ENCODE assay signal across 17 cellular contexts in the genomic region with DNA sequence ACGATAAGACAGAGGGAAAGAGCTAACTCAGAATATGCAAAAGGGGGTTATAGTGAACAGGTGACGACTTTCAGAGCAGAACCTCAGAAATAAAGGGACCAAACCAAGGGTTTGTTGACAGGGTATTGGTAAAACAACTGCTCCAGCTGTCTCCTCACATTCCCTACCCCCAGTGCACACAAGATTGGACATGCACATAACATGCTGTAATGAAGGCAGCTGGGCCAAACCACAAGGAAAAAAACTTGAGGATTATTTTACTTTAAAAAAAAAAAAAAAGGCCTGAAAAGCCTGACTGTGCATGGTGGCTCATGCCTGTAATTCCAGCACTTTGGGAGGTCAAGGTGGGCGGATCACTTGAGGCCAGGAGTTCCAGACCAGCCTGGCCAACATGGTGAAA. TPM values are rescaled to one million over a fixed set of nuclear protein-coding genes. Genes with fewer than 3 reads are reported as not detected.
A peak's percentile ranks its signal among the peaks of the same experiment; 100 is the strongest.
DNase-seq lines count a peak whose midpoint lies in the region; ATAC-seq, FAIRE-seq and TF ChIP-seq lines count a peak whose summit lies in the region.
"Had no signal": no experiment of that assay in that cellular context is flagged by ENCODE, and none has a peak within 500 bp of the region (broad histone marks: within the 10 kb centered on the region; RNA-seq: fewer than 3 reads in every experiment).

No MANE protein-coding gene starts in this region.

- H3K27me3 ChIP-seq in mammary epithelial cell (ENCODE audit: insufficient read depth, low read length) = no peaks in the 10 kb centered on the region
- no peaks in the 10 kb centered on the region for H3K27me3 ChIP-seq in BE2C
- H3K27me3 ChIP-seq in GM23338 (ENCODE audit: insufficient read depth) = no peaks in the 10 kb centered on the region
- no peaks in the 10 kb centered on the region for H3K27me3 ChIP-seq in pancreas
- H3K27me3 ChIP-seq: neutrophil had no signal

- H3F3A ChIP-seq in GM23338 (replicated peaks; ENCODE audit: low read depth) = no peaks in the 10 kb centered on the region

- BruUV-seq in mammary epithelial cell (replicated peaks; lab: Mats Ljungman, UMichigan) = no TSS peak

- peaks cover 23% of the 10 kb centered on the region for H3K4me1 Mint-ChIP-seq in GM23338

- no peaks in the 10 kb centered on the region for H3K9me2 ChIP-seq in GM23338 (ENCODE audit: insufficient read depth)

- CTCF ChIA-PET in mammary epithelial cell (lab: Charles Lee; ENCODE audit: low non-redundant PET) = no interaction called here

- dilution Hi-C loops in mammary epithelial cell (cut with HindIII; ENCODE audit: low sequenced_read_pairs) = no loop called here

- no peak overlapping the region for H3K9ac ChIP-seq in mammary epithelial cell (ENCODE audit: insufficient read depth, low read length)

- no peak overlapping the region for H3K4me3 Mint-ChIP-seq in GM23338
- H3K4me3 Mint-ChIP-seq: T-cell had no signal

- WGBS in mammary epithelial cell (ENCODE audit: low coverage, missing lambda C conversion rate) = 30% methylated on average over 3 of the region's 3 CpGs
- WGBS in pancreas, 2 donors = 91 to 95% methylated on average over 3 of the region's 3 CpGs

- H3K9me3 ChIP-seq in mammary epithelial cell (replicated peaks; ENCODE audit: insufficient read depth, low read length) (no peaks in the 10 kb centered on the region), BE2C (no peaks in the 10 kb centered on the region), pancreas (no peaks in the 10 kb centered on the region)
- H3K9me3 ChIP-seq: neutrophil had no signal

- H4K20me1 ChIP-seq in mammary epithelial cell (ENCODE audit: insufficient read depth, low read length) (no peaks in the 10 kb centered on the region), GM23338 (replicated peaks; ENCODE audit: insufficient read depth) (no peaks in the 10 kb centered on the region)

- no peaks in the 10 kb centered on the region for H3K9me3 Mint-ChIP-seq in GM23338
- H3K9me3 Mint-ChIP-seq: activated naive CD4-positive, alpha-beta T cell treated with anti-CD3 and anti-CD28 coated beads, Interleukin-2, amount 50 U/mL, for 72 hours; T-cell had no signal

- intact Hi-C loops in mammary epithelial cell (cut with micrococcal nuclease) = no loop called here
- intact Hi-C loops in pancreas (cut with DNase I) = no loop called here

- no peaks in the 10 kb centered on the region for H3K36me3 ChIP-seq in mammary epithelial cell (ENCODE audit: insufficient read depth, low read length)
- no peaks in the 10 kb centered on the region for H3K36me3 ChIP-seq in BE2C
- peaks cover 6% of the 10 kb centered on the region; the same call in 1 of the 2 replicates for H3K36me3 ChIP-seq in GM23338 (ENCODE audit: insufficient read depth)
- peaks cover 0 to 13% (median 0%) of the 10 kb centered on the region in 3 donors for H3K36me3 ChIP-seq in pancreas

- no peak for TF ChIP-seq CTCF in mammary epithelial cell (conservative IDR thresholded peaks at IDR 0.05 in 1 of 2, IDR thresholded peaks at IDR 0.05 in 1 of 2; ENCODE audit: extremely low read depth in 1 of 2, insufficient read depth in 1 of 2, low read depth in 1 of 2, low read length in 2 of 2)
- TF ChIP-seq CTCF in BE2C (IDR thresholded peaks at IDR 0.05; ENCODE audit: low read depth, low read length) = no peak
- no peak for TF ChIP-seq CTCF in GM23338 (conservative IDR thresholded peaks at IDR 0.05; ENCODE audit: low read depth in 2 of 2)
- TF ChIP-seq CTCF in pancreas (IDR thresholded peaks at IDR 0.05) = no peak

- in situ Hi-C loops in mammary epithelial cell (cut with MboI; ENCODE audit: low sequenced_read_pairs in 2 of 2) = no loop called here

- peak; percentile 81 for DNase-seq in AG08395 (ENCODE audit: low spot score)
- peak; percentile 53 for DNase-seq in HT1080 (ENCODE audit: low read depth)
- DNase-seq in mammary epithelial cell = peak; percentile 84
- peak; percentile 90 for DNase-seq in iris pigment epithelial cell (ENCODE audit: low read depth)
- DNase-seq in BE2C = no peak
- DNase-seq in GM23338 (ENCODE audit: low spot score) = no peak
- no peak for DNase-seq in pancreas
- DNase-seq: activated CD8-positive, alpha-beta memory T cell treated with anti-CD3 and anti-CD28 coated beads, Interleukin-2, amount 50 U/mL, for 48 hours; NCI-H146; NCI-H524 treated with DMSO at 0.1 percent for 48 hours; PC-9; T-cell had no signal

- H3K27ac ChIP-seq in mammary epithelial cell (ENCODE audit: insufficient read depth, low read depth, low read length) = no peak overlapping the region
- no peak overlapping the region for H3K27ac ChIP-seq in GM23338 (ENCODE audit: low read depth)
- H3K27ac ChIP-seq in pancreas = no peak overlapping the region
- H3K27ac ChIP-seq: neutrophil, PC-9 had no signal

- H3K4me2 ChIP-seq in mammary epithelial cell (ENCODE audit: insufficient read depth, low read depth, low read length) (peak overlapping the region; percentile 20), GM23338 (no peak overlapping the region)
- H3K4me2 ChIP-seq: PC-9 had no signal

- H3K27ac Mint-ChIP-seq in GM23338 = no peak overlapping the region
- H3K27ac Mint-ChIP-seq: T-cell had no signal

- ATAC-seq in GM23338 = no peak
- no peak for ATAC-seq in HG03108 (IDR thresholded peaks at IDR 0.05; ENCODE audit: unreplicated experiment)
- ATAC-seq in pancreas = no peak
- ATAC-seq: activated naive CD4-positive, alpha-beta T cell treated with anti-CD3 and anti-CD28 coated beads, Interleukin-2, amount 50 U/mL, for 72 hours; esophagus mucosa; K562; T-cell had no signal

- H3K4me3 ChIP-seq in mammary epithelial cell (replicated peaks in 1 of 3; ENCODE audit: insufficient read depth in 1 of 3, low read depth in 2 of 3, low read length in 3 of 3) = no peak overlapping the region
- no peak overlapping the region for H3K4me3 ChIP-seq in BE2C (ENCODE audit: low read depth, low read length)
- H3K4me3 ChIP-seq in GM23338 = no peak overlapping the region
- H3K4me3 ChIP-seq in pancreas = no peak overlapping the region
- H3K4me3 ChIP-seq: K562, PC-9 had no signal

- H3K4me1 ChIP-seq in mammary epithelial cell (ENCODE audit: insufficient read depth, low read length) (peaks cover 16% of the 10 kb centered on the region), BE2C (no peaks in the 10 kb centered on the region), GM23338 (ENCODE audit: insufficient read depth) (peaks cover 12% of the 10 kb centered on the region), pancreas (peaks cover 0 to 11% (median 7%) of the 10 kb centered on the region in 3 donors)

- H3K27me3 Mint-ChIP-seq in GM23338 (ENCODE audit: insufficient read depth, low read depth, poor library complexity) = peaks cover 6% of the 10 kb centered on the region
- H3K27me3 Mint-ChIP-seq: T-cell had no signal

- H3K79me2 ChIP-seq in mammary epithelial cell (ENCODE audit: insufficient read depth, low read length) (peaks cover 4% of the 10 kb centered on the region), GM23338 (replicated peaks; ENCODE audit: insufficient read depth) (no peaks in the 10 kb centered on the region)

- no peak for FAIRE-seq in pancreas (lab: Jason Lieb, UNC)
- FAIRE-seq: K562 had no signal

- H3K36me3 Mint-ChIP-seq in GM23338 (ENCODE audit: low read depth) = peaks cover 9% of the 10 kb centered on the region; the same call in 2 of the 3 replicates

- peak overlapping the region; percentile 33 for H2AFZ ChIP-seq in mammary epithelial cell (ENCODE audit: low read depth, low read length)
- H2AFZ ChIP-seq in GM23338 = no peak overlapping the region
- H2AFZ ChIP-seq: PC-9 had no signal

RNA-seq across cellular contexts. Expression of a gene that starts 3.5 kb away (rescaled TPM):
- 0.77 and 1.6 TPM in 2 replicates for total RNA-seq in HT1080 (2014; rRNA removed; shearing (Covaris generic))
- 3.0 and 3.8 TPM in 2 replicates for polyA plus RNA-seq in HT1080 (2015; cell fraction: cytosol; rRNA removed)
- polyA plus RNA-seq in HT1080 (2015; cell fraction: nucleus; rRNA removed) = 6.4 and 7.1 TPM in 2 replicates
- total RNA-seq in mammary epithelial cell (1 to 10 TPM; 2.6 to 4.2 TPM), pancreas (1 to 10 TPM; 2.6 to 4.2 (median 3.3) TPM)
- polyA plus RNA-seq in mammary epithelial cell (1.8 TPM), GM23338 (2016; fragmentation: Nextera tagmentation; extraction: Ambion mirVana) (2.9 and 3.3 TPM in 2 replicates), pancreas (1 to 10 TPM; 1.4 to 2.3 TPM)
- 1.9 TPM for polyA minus RNA-seq in mammary epithelial cell
- 0.54 TPM for polyA plus RNA-seq in BE2C (2012; ENCODE audit: insufficient read depth, insufficient read length, low read depth)
- 3.2 and 3.4 TPM in 2 replicates for total RNA-seq in GM23338 (2014; rRNA removed; shearing (Covaris generic))

RNA-seq across cellular contexts. Expression of a gene that starts 31.3 kb away (rescaled TPM):
- total RNA-seq in HT1080 (2014; rRNA removed; shearing (Covaris generic)) = 10.4 and 12.0 TPM in 2 replicates
- 15.4 and 17.6 TPM in 2 replicates for polyA plus RNA-seq in HT1080 (2015; cell fraction: cytosol; rRNA removed)
- 11.1 and 12.7 TPM in 2 replicates for polyA plus RNA-seq in HT1080 (2015; cell fraction: nucleus; rRNA removed)
- total RNA-seq in mammary epithelial cell (1 to 10 TPM; 2.5 to 6.7 TPM), pancreas (10 to 100 TPM in 1 of 6 donors, 1 to 10 TPM in 5; 3.2 to 11.4 (median 4.3) TPM)
- polyA plus RNA-seq in mammary epithelial cell (2.7 TPM), GM23338 (2016; fragmentation: Nextera tagmentation; extraction: Ambion mirVana) (14.0 and 15.6 TPM in 2 replicates), pancreas (1 to 10 TPM; 5.0 to 6.3 TPM)
- 3.5 TPM for polyA minus RNA-seq in mammary epithelial cell
- polyA plus RNA-seq in BE2C (2012; ENCODE audit: insufficient read depth, insufficient read length, low read depth) = 1.5 TPM
- 3.0 and 6.2 TPM in 2 replicates for total RNA-seq in GM23338 (2014; rRNA removed; shearing (Covaris generic))

Comparison
In these comparisons a context has a peak if more than half of its experiments do, and no peak if none do; other contexts are left out.
1. DNase-seq: peak in AG08395 (single experiment), HT1080 (single experiment), mammary epithelial cell (single experiment) and iris pigment epithelial cell (single experiment); none in BE2C (single experiment), GM23338 (single experiment) and pancreas (0 of 6).